In genomic region chr1:26336477-26337205, GRCh38 we compare ENCODE assay signal across 8 cellular contexts. TPM values are rescaled to one million over a fixed set of nuclear protein-coding genes. Genes with fewer than 3 reads are reported as not detected.
DNase-seq lines count a peak whose midpoint lies in the region; ATAC-seq and TF ChIP-seq lines count a peak whose summit lies in the region.

No MANE protein-coding gene starts in this region.

- DNase-seq in HT-29 (ENCODE audit: low spot score), result peak; percentile 95
- DNase-seq in PC-9, result peak; percentile 42 to 62
- DNase-seq in activated gamma-delta T cell (lab: John Stamatoyannopoulos, UW), result peak; percentile 72
- peak; percentile 84 for DNase-seq in Right ventricle myocardium superior
- DNase-seq in retinal pigment epithelial cell (ENCODE audit: low read depth), result no peak
- DNase-seq in aorta, result peak; percentile 71 to 88
- DNase-seq in MV-4-11 (lab: John Stamatoyannopoulos, UW), result no peak

- H4K20me1 ChIP-seq in PC-9 (ENCODE audit: insufficient read depth), result no peaks in the 10 kb centered on the region

- ATAC-seq in GM18498 (IDR thresholded peaks at IDR 0.05; ENCODE audit: unreplicated experiment), result peak; percentile 58
- ATAC-seq in Right ventricle myocardium superior (ENCODE audit: poor library complexity), result peak; percentile 92
- peak; percentile 67 for ATAC-seq in aorta (ENCODE audit: low FRiP score)

- CTCF ChIA-PET in PC-9 (lab: Charles Lee), result no interaction called here

- POLR2A ChIA-PET in PC-9 (lab: Charles Lee; ENCODE audit: unreplicated experiment), result no interaction called here

- H3K79me2 ChIP-seq in PC-9 (ENCODE audit: low read depth), result no peaks in the 10 kb centered on the region

- H3K36me3 ChIP-seq in PC-9 (ENCODE audit: low read depth) (no peaks in the 10 kb centered on the region), aorta (ENCODE audit: control insufficient read depth in 1 of 2, insufficient read depth in 2 of 2, low read length in 1 of 2) (no peaks in the 10 kb centered on the region)

- intact Hi-C loops in PC-9 (cut with micrococcal nuclease; ENCODE audit: unreplicated experiment) (no loop called here), Right ventricle myocardium superior (cut with DNase I) (no loop called here), aorta (cut with DNase I) (no loop called here)

- H3K9me2 ChIP-seq in PC-9 (ENCODE audit: insufficient read depth), result no peaks in the 10 kb centered on the region

- 0 out of 2 replicates have a peak, but pooled peaks cover 3% of the 10 kb centered on the region for H3F3A ChIP-seq in PC-9 (ENCODE audit: insufficient read depth, low read depth)

- no peak overlapping the region for H3K4me3 ChIP-seq in PC-9
- peak overlapping the region; percentile 67 for H3K4me3 ChIP-seq in retinal pigment epithelial cell (ENCODE audit: low read length)
- peak overlapping the region in 1 of 2 donors; percentile 9 for H3K4me3 ChIP-seq in aorta (ENCODE audit: low read length in 2 of 2)

- no peak overlapping the region for H2AFZ ChIP-seq in PC-9

- peak overlapping the region; percentile 13; the same call in 1 of the 2 replicates for H3K4me2 ChIP-seq in PC-9

- WGBS in aorta, 2 donors, result 13% methylated on average over 50 to 52 of the region's 52 CpGs

- no peaks in the 10 kb centered on the region for H3K4me1 ChIP-seq in PC-9 (replicated peaks; ENCODE audit: insufficient read depth)
- no peaks in the 10 kb centered on the region for H3K4me1 ChIP-seq in aorta (ENCODE audit: control insufficient read depth in 1 of 2, insufficient read depth in 2 of 2, low read length in 2 of 2)

- no peaks in the 10 kb centered on the region for H3K27me3 ChIP-seq in PC-9 (ENCODE audit: insufficient read depth, low read depth)
- no peaks in the 10 kb centered on the region for H3K27me3 ChIP-seq in aorta (ENCODE audit: control insufficient read depth in 1 of 2, insufficient read depth in 2 of 2, low read length in 1 of 2)

- H3K9me3 ChIP-seq in PC-9 (ENCODE audit: insufficient read depth, low read depth) (no peaks in the 10 kb centered on the region), aorta (ENCODE audit: control insufficient read depth, low read length) (no peaks in the 10 kb centered on the region)

- H3K27ac ChIP-seq in PC-9, result no peak overlapping the region
- H3K27ac ChIP-seq in aorta (ENCODE audit: low read depth in 1 of 2, low read length in 2 of 2), result no peak overlapping the region

- TF ChIP-seq CTCF in PC-9 (conservative IDR thresholded peaks at IDR 0.05) (no peak), retinal pigment epithelial cell (conservative IDR thresholded peaks at IDR 0.05; ENCODE audit: low read depth, low read length) (no peak)

- no TSS peak for BruUV-seq in PC-9 (replicated peaks; lab: Mats Ljungman, UMichigan)

RNA-seq across cellular contexts. Expression of gene CRYBG2, which starts 17.3 kb away (rescaled TPM):
- total RNA-seq in HT-29 (2014; rRNA removed; shearing (Covaris generic)), result 32.7 and 49.4 TPM in 2 replicates
- total RNA-seq in PC-9 (2021) (21.7 and 24.6 TPM in 2 replicates), Right ventricle myocardium superior (not detected), aorta (under 1 TPM in 1 of 2 donors, not detected in 1; 0.27 TPM)
- 1 to 10 TPM in 1 of 2 donors, under 1 TPM in 1; 0.05 to 6.4 TPM for polyA plus RNA-seq in aorta

RNA-seq across cellular contexts. Expression of gene CD52, which starts 18.9 kb away (rescaled TPM):
- total RNA-seq in HT-29 (2014; rRNA removed; shearing (Covaris generic)), result 1.5 and 2.1 TPM in 2 replicates
- total RNA-seq in PC-9 (2021), result 1.2 TPM in 1 of 2 replicates, not detected in the other
- total RNA-seq in Right ventricle myocardium superior, result 4.4 TPM
- 10 to 100 TPM; 12.0 to 14.7 TPM for total RNA-seq in aorta
- polyA plus RNA-seq in aorta, result 10 to 100 TPM in 1 of 2 donors, 1 to 10 TPM in 1; 8.3 to 31.4 TPM

RNA-seq across cellular contexts. Expression of gene UBXN11, which starts 30.2 kb away (rescaled TPM):
- 22.0 and 26.8 TPM in 2 replicates for total RNA-seq in HT-29 (2014; rRNA removed; shearing (Covaris generic))
- 57.2 and 59.9 TPM in 2 replicates for total RNA-seq in PC-9 (2021)
- total RNA-seq in Right ventricle myocardium superior, result 8.3 TPM
- total RNA-seq in aorta, result 10 to 100 TPM; 14.6 to 33.9 TPM
- polyA plus RNA-seq in aorta, result 10 to 100 TPM; 11.6 to 46.8 TPM

RNA-seq across cellular contexts. Expression of gene ZNF683, which starts 35.9 kb away (rescaled TPM):
- not detected in 2 replicates for total RNA-seq in HT-29 (2014; rRNA removed; shearing (Covaris generic))
- total RNA-seq in PC-9 (2021) (not detected in 2 replicates), Right ventricle myocardium superior (not detected), aorta (under 1 TPM; 0.24 to 0.65 TPM)
- under 1 TPM in 1 of 2 donors, not detected in 1; 0.87 TPM for polyA plus RNA-seq in aorta

RNA-seq across cellular contexts. Expression of gene SH3BGRL3, which starts 56.8 kb away (rescaled TPM):
- total RNA-seq in HT-29 (2014; rRNA removed; shearing (Covaris generic)), result 172 and 198 TPM in 2 replicates
- total RNA-seq in PC-9 (2021) (168 and 206 TPM in 2 replicates), Right ventricle myocardium superior (33.9 TPM), aorta (100 to 1,000 TPM; 160 to 252 TPM)
- polyA plus RNA-seq in aorta, result 100 to 1,000 TPM; 219 to 232 TPM

Comparison
In these comparisons a context has a peak if more than half of its experiments do, and no peak if none do; other contexts are left out.
1. DNase-seq: peak in HT-29 (single experiment), PC-9 (2 of 2), activated gamma-delta T cell (single experiment), Right ventricle myocardium superior (single experiment) and aorta (2 of 2); none in retinal pigment epithelial cell (single experiment) and MV-4-11 (single experiment).
2. RNA of gene CRYBG2, which starts 17.3 kb away (total RNA-seq): 32.7 to 49.4 TPM in HT-29 and 21.7 to 24.6 TPM in PC-9; 0.27 TPM in aorta and not detected in Right ventricle myocardium superior (single experiment); every median in the first group is over 10 times any median in the second.
3. Peak in every context shown above with its lines, with median percentiles within 50 percentile points of each other: ATAC-seq.